In genomic region chr1:227131193-227131592, GRCh38 we compare ENCODE assay signal across 8 cellular contexts.
DNase-seq lines count a peak whose midpoint lies in the region; ATAC-seq and TF ChIP-seq lines count a peak whose summit lies in the region.

No MANE protein-coding gene starts in this region.

- H3K27ac ChIP-seq in HEK293 (ENCODE audit: extremely low read depth, low read depth, low read length), result no peak overlapping the region
- H3K27ac ChIP-seq in caudate nucleus (ENCODE audit: low read depth, low read length), result no peak overlapping the region

- DNase-seq in AG20443 (ENCODE audit: low spot score), result peak; percentile 49
- peak; percentile 63 for DNase-seq in adipocyte (ENCODE audit: low read depth)
- no peak for DNase-seq in left lobe of liver (ENCODE audit: low spot score)
- no peak for DNase-seq in HK-2 (ENCODE audit: unreplicated experiment)
- DNase-seq in NCI-H2196 treated with DMSO at 0.1 percent for 48 hours (lab: John Stamatoyannopoulos, UW; ENCODE audit: unreplicated experiment), result no peak
- no peak for DNase-seq in amygdala (lab: John Stamatoyannopoulos, UW)
- no peak for DNase-seq in caudate nucleus (lab: John Stamatoyannopoulos, UW)

- H3K36me3 ChIP-seq in HEK293 (ENCODE audit: control insufficient read depth in 2 of 2, insufficient read depth in 1 of 2, low read length in 2 of 2), result peaks cover 6% of the 10 kb centered on the region in 2 experiments; a peak in 2 of 3 replicates
- H3K36me3 ChIP-seq in adipocyte (ENCODE audit: control insufficient read depth, insufficient read depth, low read length, severe bottlenecking), result peaks cover 13% of the 10 kb centered on the region

- H3K4me3 ChIP-seq in HEK293 (ENCODE audit: low read depth, low read length) (no peak overlapping the region), adipocyte (ENCODE audit: low read length) (no peak overlapping the region)

- CTCF ChIA-PET in HEK293 (lab: Yijun Ruan, JAX), result interaction anchor here (0.7 to 1.3 kb wide), 7 partner anchors 9 to 626 kb away, joined by 3 to 7 read pairs (median 4); no protein-coding TSS in a partner anchor

- H3K9me3 ChIP-seq in HEK293 (ENCODE audit: control insufficient read depth, insufficient read depth, low read depth, low read length) (no peaks in the 10 kb centered on the region), adipocyte (ENCODE audit: control insufficient read depth, low read length) (no peaks in the 10 kb centered on the region)

- no peak overlapping the region for H3K9ac ChIP-seq in adipocyte (ENCODE audit: low read length)

- no peaks in the 10 kb centered on the region for H3K4me1 ChIP-seq in HEK293 (ENCODE audit: control insufficient read depth, insufficient read depth, low read length)
- H3K4me1 ChIP-seq in adipocyte (ENCODE audit: control insufficient read depth, insufficient read depth, low read length), result no peaks in the 10 kb centered on the region

- POLR2A ChIA-PET in HEK293 (lab: Yijun Ruan, JAX), result no interaction called here

- H3K27me3 ChIP-seq in adipocyte (replicated peaks; ENCODE audit: control insufficient read depth, insufficient read depth, low read length), result no peaks in the 10 kb centered on the region

- ATAC-seq in left lobe of liver, result peak; percentile 70

- TF ChIP-seq CTCF in HEK293 (tag by site-specific recombination; IDR thresholded peaks at IDR 0.05), result peak; percentile 30; the same call in 1 of the 2 replicates

TF ChIP-seq in HEK293, 187 proteins besides CTCF, POLR2A, EP300 and RAD21:
- TF ChIP-seq ZNF560 (tag by site-specific recombination; IDR thresholded peaks at IDR 0.05; ENCODE audit: borderline replicate concordance), result no peak

Comparison
In these comparisons a context has a peak if more than half of its experiments do, and no peak if none do; other contexts are left out.
1. DNase-seq: peak in AG20443 (single experiment) and adipocyte (single experiment); none in left lobe of liver (single experiment), HK-2 (single experiment), NCI-H2196 treated with DMSO at 0.1 percent for 48 hours (single experiment), amygdala (0 of 56) and caudate nucleus (0 of 61).